8 cellular contexts compared by ENCODE assay signal in the genomic region with DNA sequence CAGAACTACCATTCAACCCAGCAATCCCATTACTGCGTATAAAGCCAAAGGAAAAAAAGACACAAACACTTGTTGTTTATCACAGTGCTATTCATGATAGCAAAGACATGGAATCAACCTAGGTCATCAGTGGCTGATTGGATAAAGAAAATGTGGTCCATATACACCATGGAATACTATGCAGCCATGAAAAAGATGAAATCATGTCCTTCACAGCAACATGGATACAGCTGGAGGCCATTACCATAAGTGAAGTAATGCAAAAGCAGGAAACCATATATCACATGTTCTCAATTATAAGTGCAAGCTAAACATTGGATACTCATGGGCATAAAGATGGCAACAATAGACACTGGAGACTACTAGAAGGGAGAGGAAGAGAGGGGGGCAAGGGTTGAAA.
"Had no signal": no experiment of that assay in that cellular context is flagged by ENCODE, and none has a peak within 500 bp of the region (broad histone marks: within the 10 kb centered on the region; RNA-seq: fewer than 3 reads in every experiment).

No MANE protein-coding gene starts in this region.

- H3K9ac ChIP-seq: KMS-11 had no signal

- ATAC-seq: HepG2 had no signal

- H3K27ac Mint-ChIP-seq: IgD-negative memory B cell had no signal

- H3K4me2 ChIP-seq: KMS-11 had no signal

- H3K4me3 Mint-ChIP-seq: IgD-negative memory B cell had no signal

- FAIRE-seq: HepG2, HTR-8/SVneo had no signal

- DNase-seq: IMR-90, KBM-7, KG1 had no signal

- H3K27ac ChIP-seq: HL-60, KMS-11 had no signal

- H3K36me3 Mint-ChIP-seq: IgD-negative memory B cell had no signal
